ENCODE assay signal across 27 cellular contexts in the genomic region with DNA sequence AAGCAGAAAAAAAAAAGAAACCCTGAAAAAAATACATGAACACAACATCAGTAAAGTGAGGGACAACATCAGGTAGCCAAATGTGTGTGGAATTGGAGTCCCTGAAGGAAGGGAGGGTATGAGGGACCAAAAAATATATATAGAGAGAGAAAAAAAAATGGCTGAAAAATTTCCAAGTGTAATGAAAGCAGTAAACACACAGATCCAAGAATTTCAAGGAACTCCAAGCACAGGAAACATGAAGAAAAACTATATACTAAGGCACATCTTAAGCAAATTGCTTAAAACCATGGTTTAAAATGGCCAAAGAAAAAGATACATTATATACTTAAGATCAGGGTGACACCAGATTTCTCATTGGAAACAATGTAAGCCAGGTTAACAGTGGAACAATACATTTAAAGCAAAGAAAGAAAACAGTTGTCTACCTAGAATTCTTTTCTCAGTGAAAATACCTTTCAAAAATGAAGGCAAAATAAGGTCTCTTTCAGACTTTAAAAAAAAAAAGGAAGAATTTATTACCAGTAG. TPM values are rescaled to one million over a fixed set of nuclear protein-coding genes. Genes with fewer than 3 reads are reported as not detected.
A peak's percentile ranks its signal among the peaks of the same experiment; 100 is the strongest.
DNase-seq lines count a peak whose midpoint lies in the region; ATAC-seq, FAIRE-seq and TF ChIP-seq lines count a peak whose summit lies in the region.
"Had no signal": no experiment of that assay in that cellular context is flagged by ENCODE, and none has a peak within 500 bp of the region (broad histone marks: within the 10 kb centered on the region; RNA-seq: fewer than 3 reads in every experiment).

No MANE protein-coding gene starts in this region.

- H4K20me1 ChIP-seq in GM23338 (replicated peaks; ENCODE audit: insufficient read depth) (no peaks in the 10 kb centered on the region), K562 (replicated peaks; ENCODE audit: control insufficient read depth, insufficient read depth, low read length) (no peaks in the 10 kb centered on the region)
- H4K20me1 ChIP-seq: BLaER1 had no signal

- POLR2A ChIA-PET in HEK293 (lab: Yijun Ruan, JAX) (interaction anchor here (0.6 kb wide), 1 partner anchor 26 kb away, joined by 3 read pairs; no protein-coding TSS in a partner anchor), WTC11 (lab: Charles Lee) (no interaction called here), K562 (lab: Yijun Ruan, JAX) (interaction anchor here (0.6 to 7.0 kb wide), 9 partner anchors 7 to 236 kb away, joined by 3 to 93 read pairs (median 5); no protein-coding TSS in a partner anchor)

- H3K27ac ChIP-seq in GM23338 (ENCODE audit: low read depth) (0 out of 2 replicates have a peak overlapping the region, but pooled peaks have one; percentile 22), HEK293 (ENCODE audit: extremely low read depth, low read depth, low read length) (no peak overlapping the region), K562 (ENCODE audit: extremely low read depth, low read depth, low read length) (no peak overlapping the region)
- H3K27ac ChIP-seq: BLaER1 had no signal

- H3K9me3 Mint-ChIP-seq in GM23338 (no peaks in the 10 kb centered on the region; the same call in 2 of the 3 replicates), WTC11 (peaks cover 8% of the 10 kb centered on the region)
- H3K9me3 Mint-ChIP-seq: CD8-positive, alpha-beta memory T cell had no signal

- no peak for TF ChIP-seq POLR2A in K562 (conservative IDR thresholded peaks at IDR 0.05)

- H3K4me1 ChIP-seq in GM23338 (ENCODE audit: insufficient read depth): no peaks in the 10 kb centered on the region
- no peaks in the 10 kb centered on the region for H3K4me1 ChIP-seq in HEK293 (ENCODE audit: control insufficient read depth, insufficient read depth, low read length)
- no peaks in the 10 kb centered on the region for H3K4me1 ChIP-seq in K562 (replicated peaks in 1 of 2; ENCODE audit: control insufficient read depth in 2 of 2, insufficient read depth in 2 of 2, low read length in 2 of 2)

- no peak for FAIRE-seq in K562 (lab: Jason Lieb, UNC)
- FAIRE-seq: A204.1, GM12892, GM18507 had no signal

- CTCF ChIA-PET in HEK293 (lab: Yijun Ruan, JAX) (interaction anchor here (0.5 to 1.2 kb wide), 4 partner anchors 37 to 110 kb away, joined by 3 to 4 read pairs (median 4); no protein-coding TSS in a partner anchor), WTC11 (lab: Charles Lee) (no interaction called here), K562 (lab: Yijun Ruan, JAX; ENCODE audit: low intra/inter-chr PET ratio) (no interaction called here)

- TF ChIP-seq CTCF in GM23338 (conservative IDR thresholded peaks at IDR 0.05; ENCODE audit: low read depth in 2 of 2) (no peak), HEK293 (tag by site-specific recombination; IDR thresholded peaks at IDR 0.05) (no peak), WTC11 (IDR thresholded peaks at IDR 0.05) (no peak), K562 (IDR thresholded peaks at IDR 0.05 in 2 of 3, conservative IDR thresholded peaks at IDR 0.05 in 1 of 3; ENCODE audit: insufficient read depth in 2 of 3, low read depth in 1 of 3, low read length in 3 of 3) (no peak)

- no peaks in the 10 kb centered on the region for H3K9me2 ChIP-seq in GM23338 (ENCODE audit: insufficient read depth)

- H3K4me1 Mint-ChIP-seq in GM23338 (peaks cover 2% of the 10 kb centered on the region; the same call in 2 of the 3 replicates), WTC11 (peaks cover 8% of the 10 kb centered on the region)
- H3K4me1 Mint-ChIP-seq: CD14-positive monocyte had no signal

- intact Hi-C loops in K562 (cut with micrococcal nuclease): no loop called here

- H3K27me3 ChIP-seq in GM23338 (ENCODE audit: insufficient read depth) (no peaks in the 10 kb centered on the region), K562 (ENCODE audit: control insufficient read depth in 2 of 2, insufficient read depth in 2 of 2, low read length in 2 of 2) (no peaks in the 10 kb centered on the region)
- H3K27me3 ChIP-seq: BE2C, BLaER1 had no signal

- no peaks in the 10 kb centered on the region for H3K9me3 ChIP-seq in HEK293 (ENCODE audit: control insufficient read depth, insufficient read depth, low read depth, low read length)
- no peaks in the 10 kb centered on the region; the same call in 1 of the 2 replicates for H3K9me3 ChIP-seq in K562 (replicated peaks; ENCODE audit: control insufficient read depth, insufficient read depth, low read depth, low read length)
- H3K9me3 ChIP-seq: BE2C had no signal

- TF ChIP-seq RAD21 in K562 (CRISPR knock-in tag; conservative IDR thresholded peaks at IDR 0.05 in 1 of 2, IDR thresholded peaks at IDR 0.05 in 1 of 2): no peak

- TF ChIP-seq EP300 in K562 (IDR thresholded peaks at IDR 0.05; ENCODE audit: low read length): no peak

- no peak for DNase-seq in GM23338 (ENCODE audit: low spot score)
- DNase-seq in WTC11 (ENCODE audit: low spot score): no peak
- DNase-seq in K562 (ENCODE audit: extremely low read depth in 1 of 4, low spot score in 3 of 4): peak in 1 of 4 experiments; percentile 46
- no peak for DNase-seq in NCI-H524 treated with DMSO at 0.1 percent for 48 hours (lab: John Stamatoyannopoulos, UW)
- DNase-seq: 8988T; ACHN; BE2C; C1 segment of cervical spinal cord; CD4-positive, alpha-beta memory T cell; CD4-positive, CD25-positive, alpha-beta regulatory T cell; CD8-positive, alpha-beta memory T cell; COR-L47; DMS 273 treated with DMSO at 0.1 percent for 48 hours; DMS153; DMS53; DMS79; DND-41; EL; GDM1 had no signal

- H3K36me3 ChIP-seq in GM23338 (ENCODE audit: insufficient read depth) (no peaks in the 10 kb centered on the region), HEK293 (ENCODE audit: control insufficient read depth in 2 of 2, insufficient read depth in 1 of 2, low read length in 2 of 2) (no peaks in the 10 kb centered on the region), K562 (ENCODE audit: control insufficient read depth, insufficient read depth, low read length) (no peaks in the 10 kb centered on the region)
- H3K36me3 ChIP-seq: BE2C had no signal

- no peak overlapping the region for H3K4me2 ChIP-seq in GM23338
- H3K4me2 ChIP-seq in K562 (ENCODE audit: insufficient read depth, low read length): no peak overlapping the region
- H3K4me2 ChIP-seq: BLaER1 had no signal

- no peak overlapping the region for H3K9ac ChIP-seq in K562 (ENCODE audit: insufficient read depth in 1 of 2, low read depth in 2 of 2, low read length in 2 of 2)
- H3K9ac ChIP-seq: BLaER1 had no signal

- H3K27me3 Mint-ChIP-seq in GM23338 (ENCODE audit: insufficient read depth, low read depth, poor library complexity) (no peaks in the 10 kb centered on the region), WTC11 (ENCODE audit: low read depth) (no peaks in the 10 kb centered on the region)
- H3K27me3 Mint-ChIP-seq: CD4-positive, alpha-beta memory T cell; CD8-positive, alpha-beta memory T cell had no signal

- H3K4me3 ChIP-seq in GM23338 (no peak overlapping the region), HEK293 (ENCODE audit: low read depth, low read length) (no peak overlapping the region), K562 (no peak overlapping the region)
- H3K4me3 ChIP-seq: BLaER1 had no signal

- TSS peak; percentile 10 for BruUV-seq in K562 (replicated peaks; lab: Mats Ljungman, UMichigan)

- H3K4me3 Mint-ChIP-seq in GM23338 (no peak overlapping the region), WTC11 (no peak overlapping the region)
- H3K4me3 Mint-ChIP-seq: CD14-positive monocyte; CD4-positive, alpha-beta memory T cell; CD4-positive, CD25-positive, alpha-beta regulatory T cell; CD8-positive, alpha-beta memory T cell had no signal

- ATAC-seq in GM23338: no peak
- no peak for ATAC-seq in WTC11
- ATAC-seq in K562: no peak
- no peak for ATAC-seq in HG02852 (IDR thresholded peaks at IDR 0.05; ENCODE audit: unreplicated experiment)
- ATAC-seq in GM21367 (IDR thresholded peaks at IDR 0.05; ENCODE audit: unreplicated experiment): no peak

- peaks cover 3% of the 10 kb centered on the region; the same call in 1 of the 2 replicates for H3K79me2 ChIP-seq in GM23338 (replicated peaks; ENCODE audit: insufficient read depth)
- H3K79me2 ChIP-seq in K562 (ENCODE audit: control insufficient read depth, insufficient read depth, low read length): no peaks in the 10 kb centered on the region

- H2AFZ ChIP-seq in GM23338: no peak overlapping the region
- no peak overlapping the region for H2AFZ ChIP-seq in K562 (ENCODE audit: low read depth, low read length)

- no peaks in the 10 kb centered on the region for H3K9me1 ChIP-seq in K562 (ENCODE audit: control insufficient read depth, insufficient read depth, low read length)

- in situ Hi-C loops in K562 (cut with MboI): no loop called here

- H3K27ac Mint-ChIP-seq in GM23338: no peak overlapping the region
- H3K27ac Mint-ChIP-seq in WTC11: no peak overlapping the region
- H3K27ac Mint-ChIP-seq: CD14-positive monocyte; CD4-positive, alpha-beta memory T cell had no signal

- H3F3A ChIP-seq in GM23338 (replicated peaks; ENCODE audit: low read depth): no peaks in the 10 kb centered on the region

- H3K36me3 Mint-ChIP-seq in GM23338 (ENCODE audit: low read depth) (peaks cover 3% of the 10 kb centered on the region; the same call in 1 of the 3 replicates), WTC11 (peaks cover 6% of the 10 kb centered on the region; the same call in 1 of the 2 replicates)

TF ChIP-seq in WTC11, 78 proteins besides CTCF, POLR2A, EP300 and RAD21 (continues in another document):
- no peak for TF ChIP-seq NR1H2 (CRISPR knock-in tag; IDR thresholded peaks at IDR 0.05)
- no peak for TF ChIP-seq RORB (CRISPR knock-in tag; IDR thresholded peaks at IDR 0.05)

RNA-seq across cellular contexts. Expression of a gene that starts 24.4 kb away (rescaled TPM):
- 80.4 and 85.1 TPM in 2 replicates for total RNA-seq in GM23338 (2014; rRNA removed; shearing (Covaris generic))
- 20.7 and 23.4 TPM in 2 replicates for polyA plus RNA-seq in GM23338 (2016; fragmentation: Nextera tagmentation; extraction: Ambion mirVana)
- 87.5 to 104 TPM (median 89.1 TPM) in 3 replicates for total RNA-seq in WTC11 (2021)
- 105 and 142 TPM in 2 replicates for total RNA-seq in K562 (2011; cell fraction: chromatin; rRNA removed; ENCODE audit: low replicate concordance)
- 81.7 and 83.9 TPM in 2 replicates for total RNA-seq in K562 (2011; cell fraction: nucleolus; rRNA removed)
- 75.2 and 77.0 TPM in 2 replicates for total RNA-seq in K562 (2011; cell fraction: nucleoplasm; rRNA removed)
- total RNA-seq in K562 (2014; rRNA removed): 45.1 and 61.3 TPM in 2 replicates
- 28.6 and 30.2 TPM in 2 replicates for total RNA-seq in K562 (2014; rRNA removed; fragmentation: Illumina TruSeq; extraction: Trizol)
- 37.8 and 41.0 TPM in 2 replicates for total RNA-seq in K562 (2015; rRNA removed; fragmentation: Illumina TruSeq; extraction: Trizol)
- 124 and 130 TPM in 2 replicates for total RNA-seq in K562 (2021)
- 26.0 and 35.7 TPM in 2 replicates for polyA plus RNA-seq in K562 (2011; rRNA removed)
- 44.5 and 48.8 TPM in 2 replicates for polyA plus RNA-seq in K562 (2011; cell fraction: cytosol; rRNA removed)
- polyA plus RNA-seq in K562 (2011; cell fraction: nucleus; rRNA removed): 51.1 and 57.1 TPM in 2 replicates
- polyA plus RNA-seq in K562 (2012): 65.2 and 79.7 TPM in 2 replicates
- 64.0 and 77.9 TPM in 2 replicates for polyA plus RNA-seq in K562 (2014; fragmentation: Illumina TruSeq; extraction: Trizol)
- 1 to 10 TPM; 1.5 to 1.6 TPM for polyA plus RNA-seq in K562 (2014; fragmentation: Nextera tagmentation; extraction: Ambion mirVana)
- polyA plus RNA-seq in K562 (2014; rRNA removed): 59.7 and 60.0 TPM in 2 replicates
- polyA minus RNA-seq in K562 (2011; rRNA and poly(A)+ RNA removed): 64.2 and 66.3 TPM in 2 replicates
- 93.5 and 149 TPM in 2 replicates for polyA minus RNA-seq in K562 (2011; cell fraction: cytosol; rRNA and poly(A)+ RNA removed)
- polyA minus RNA-seq in K562 (2011; cell fraction: nucleus; rRNA and poly(A)+ RNA removed): 21.7 and 40.1 TPM in 2 replicates
